8 cellular contexts compared by ENCODE assay signal in the genomic region with DNA sequence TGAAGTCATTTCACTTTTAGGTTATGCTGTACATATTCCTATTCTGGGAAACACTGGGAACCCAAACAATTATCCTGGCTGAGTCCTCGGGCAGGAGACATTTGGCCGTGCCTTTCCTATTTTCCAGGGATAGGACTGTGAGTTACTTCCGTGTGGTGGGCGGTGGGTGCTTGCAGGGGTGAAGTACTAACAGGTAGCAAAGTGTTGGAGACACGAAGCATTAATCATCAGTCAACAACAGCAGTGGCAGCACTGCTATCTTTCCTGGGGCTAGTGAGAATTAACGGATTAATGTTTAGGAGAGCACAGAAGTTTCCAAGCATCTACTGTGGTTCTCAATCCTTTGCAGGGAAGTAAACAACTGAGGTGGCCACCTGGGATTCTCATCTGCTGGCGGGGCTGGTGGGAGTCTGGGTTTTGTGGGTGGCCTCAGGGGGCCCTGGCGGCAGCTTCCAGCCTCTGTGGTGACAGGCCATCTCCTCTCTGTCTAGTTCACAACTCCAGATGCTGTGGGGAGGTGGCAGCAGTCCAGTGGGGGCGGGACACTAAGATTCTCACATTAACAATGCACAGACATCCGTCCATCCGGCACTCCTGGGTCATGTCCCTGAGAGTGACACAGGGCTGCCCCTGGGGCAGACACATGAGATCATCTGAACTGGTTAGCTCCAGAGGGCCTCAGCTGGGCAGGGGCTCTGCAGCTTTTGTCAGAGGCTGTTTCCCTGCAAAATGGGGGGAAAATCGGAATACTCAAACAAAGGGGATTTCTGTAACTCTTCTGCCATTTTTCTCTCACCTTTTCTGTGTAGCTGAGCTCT.
DNase-seq lines count a peak whose midpoint lies in the region; ATAC-seq lines count a peak whose summit lies in the region.

No MANE protein-coding gene starts in this region.

- peak overlapping the region; percentile 97 for H2BK120ac ChIP-seq in trophoblast cell (ENCODE audit: insufficient read depth, low read length, poor library complexity)

- no peak overlapping the region for H3K4me3 ChIP-seq in trophoblast cell (ENCODE audit: low read depth, low read length)

- peak overlapping the region; percentile 99 for H4K91ac ChIP-seq in trophoblast cell (ENCODE audit: low read depth, low read length)

- no peak for ATAC-seq in T-cell (replicated peaks in 1 of 4)
- no peak for ATAC-seq in HG03108 (IDR thresholded peaks at IDR 0.05; ENCODE audit: unreplicated experiment)
- no peak for ATAC-seq in GM18858 (IDR thresholded peaks at IDR 0.05; ENCODE audit: unreplicated experiment)

- no peaks in the 10 kb centered on the region for H3K27me3 ChIP-seq in trophoblast cell (ENCODE audit: insufficient read depth, low read length)

- no peak overlapping the region for H3K23ac ChIP-seq in trophoblast cell (ENCODE audit: low read length)

- intact Hi-C loops in head of caudate nucleus (cut with DNase I) = loop anchor here (10.0 kb wide), 3 partner anchors 50 to 230 kb away; no protein-coding TSS in a partner anchor

- no CpG with 5 or more reads among the region's 12 CpGs for WGBS in trophoblast cell (ENCODE audit: extremely low coverage, insufficient coverage, insufficient read length)

- peaks cover 40% of the 10 kb centered on the region for H3K36me3 Mint-ChIP-seq in T-cell

- H2AFZ ChIP-seq in trophoblast cell (ENCODE audit: insufficient read depth, low read length, poor library complexity) = peak overlapping the region; percentile 78

- H3K4me3 Mint-ChIP-seq in T-cell = no peak overlapping the region

- H4K8ac ChIP-seq in trophoblast cell (ENCODE audit: low read depth, low read length) = peak overlapping the region; percentile 81

- peaks cover 31% of the 10 kb centered on the region for H3K79me1 ChIP-seq in trophoblast cell (ENCODE audit: low read length)

- no peaks in the 10 kb centered on the region for H3K9me3 Mint-ChIP-seq in T-cell

- peak overlapping the region; percentile 83 for H3K4ac ChIP-seq in trophoblast cell (ENCODE audit: low read depth, low read length)

- peak overlapping the region; percentile 62 for H3K18ac ChIP-seq in trophoblast cell (ENCODE audit: low read length)

- peak overlapping the region; percentile 66 for H2AK5ac ChIP-seq in trophoblast cell (ENCODE audit: low read length)

- H3K9ac ChIP-seq in trophoblast cell (ENCODE audit: low read length) = peak overlapping the region; percentile 75

- H3K27me3 Mint-ChIP-seq in T-cell = no peaks in the 10 kb centered on the region

- H3K36me3 ChIP-seq in trophoblast cell (ENCODE audit: control insufficient read depth in 1 of 2, insufficient read depth in 2 of 2, low read length in 2 of 2) = no peaks in the 10 kb centered on the region

- H3K27ac ChIP-seq in trophoblast cell (ENCODE audit: low read depth, low read length) = peak overlapping the region; percentile 99

- peak; percentile 69 for DNase-seq in Daoy (ENCODE audit: low read depth)
- DNase-seq in SK-N-DZ (ENCODE audit: low spot score) = peak; percentile 94
- DNase-seq in head of caudate nucleus = peak; percentile 58 to 96 (median 89)
- no peak for DNase-seq in trophoblast cell
- DNase-seq in T-cell = no peak
- DNase-seq in central memory CD4-positive, alpha-beta T cell = no peak

- H2BK12ac ChIP-seq in trophoblast cell (ENCODE audit: low read length) = peak overlapping the region; percentile 91

- peaks cover 56 to 71% (median 67%) of the 10 kb centered on the region in 3 donors for H3K4me1 Mint-ChIP-seq in T-cell

- H2BK5ac ChIP-seq in trophoblast cell (ENCODE audit: low read depth, low read length, poor library complexity) = peak overlapping the region; percentile 97

- peak overlapping the region in 1 of 2 donors; percentile 71 for H3K27ac Mint-ChIP-seq in T-cell

- peaks cover 21 to 32% of the 10 kb centered on the region in 2 experiments for H3K4me1 ChIP-seq in trophoblast cell (ENCODE audit: control insufficient read depth in 1 of 2, insufficient read depth in 2 of 2, low read length in 2 of 2)

- CTCF ChIA-PET in T-cell (lab: Charles Lee) = interaction anchor here in 1 of 2 donors (1.1 kb wide), 1 partner anchor 45 kb away, joined by 4 read pairs; no protein-coding TSS in a partner anchor

- peak overlapping the region; percentile 86 for H3K14ac ChIP-seq in trophoblast cell (ENCODE audit: low read length)

- no peak overlapping the region for H4K12ac ChIP-seq in trophoblast cell (ENCODE audit: low read depth, low read length)

- no peaks in the 10 kb centered on the region for H3K9me3 ChIP-seq in trophoblast cell (ENCODE audit: insufficient read depth, low read depth, low read length)

- peaks cover 4% of the 10 kb centered on the region for H3K79me2 ChIP-seq in trophoblast cell (ENCODE audit: control insufficient read depth, insufficient read depth, low read length, poor library complexity)

- peak overlapping the region; percentile 0 for H3K4me2 ChIP-seq in trophoblast cell (ENCODE audit: low read length)

- POLR2A ChIA-PET in T-cell (lab: Charles Lee) = no interaction called here

Comparison
In these comparisons a context has a peak if more than half of its experiments do, and no peak if none do; other contexts are left out.
1. DNase-seq: peak in Daoy (single experiment), SK-N-DZ (single experiment) and head of caudate nucleus (42 of 42); none in trophoblast cell (0 of 2), T-cell (0 of 34) and central memory CD4-positive, alpha-beta T cell (single experiment).